ENCODE assay signal across 24 cellular contexts in the genomic region with DNA sequence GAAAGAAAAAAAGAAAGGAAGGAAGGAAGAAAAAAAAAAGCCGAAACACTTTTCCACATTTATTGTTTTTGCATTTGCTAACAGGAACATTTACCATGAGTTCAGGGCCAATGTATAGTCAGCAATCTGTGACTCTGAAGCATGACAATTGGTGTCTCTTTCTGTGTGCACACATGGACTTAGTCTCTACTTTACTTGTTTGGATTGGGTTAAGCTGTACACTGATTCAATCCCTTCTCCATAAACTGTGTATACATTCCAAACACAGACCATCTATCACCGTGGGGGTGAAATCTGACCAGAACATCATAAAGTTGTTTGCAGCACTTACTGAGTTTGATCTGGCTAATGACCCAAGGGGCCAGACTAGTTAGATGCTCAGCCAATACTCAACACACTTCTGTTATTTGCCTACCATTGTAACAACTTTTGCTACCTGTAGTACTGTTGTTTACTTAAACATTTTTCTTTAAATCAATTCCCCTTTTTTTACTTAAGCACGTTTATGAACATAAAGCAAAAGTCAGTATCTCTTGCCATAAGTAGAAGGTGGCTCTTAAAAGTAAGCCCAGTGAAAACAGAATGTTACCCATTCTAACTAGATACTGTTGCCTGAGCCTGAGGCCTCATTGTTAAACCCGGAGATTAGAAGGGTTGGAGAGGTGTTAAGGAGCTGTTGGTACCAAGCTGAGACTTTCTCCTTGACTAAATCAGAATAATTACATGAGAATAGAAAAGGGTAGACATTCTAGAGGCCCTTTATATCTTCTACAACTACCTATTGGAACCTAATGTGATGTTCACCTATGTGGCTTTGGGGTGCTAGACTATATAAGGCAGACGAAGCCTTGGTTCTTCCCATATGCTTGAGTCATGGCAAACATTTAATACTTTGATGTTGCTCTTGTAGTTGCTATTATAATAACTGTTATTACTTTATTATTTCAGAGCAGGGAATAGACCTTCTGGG. TPM values are rescaled to one million over a fixed set of nuclear protein-coding genes. Genes with fewer than 3 reads are reported as not detected.
DNase-seq lines count a peak whose midpoint lies in the region; ATAC-seq, FAIRE-seq and TF ChIP-seq lines count a peak whose summit lies in the region.
"Had no signal": no experiment of that assay in that cellular context is flagged by ENCODE, and none has a peak within 500 bp of the region (broad histone marks: within the 10 kb centered on the region; RNA-seq: fewer than 3 reads in every experiment).

No MANE protein-coding gene starts in this region.

- H2AFZ ChIP-seq in KMS-11 (ENCODE audit: low read depth), result no peak overlapping the region
- no peak overlapping the region for H2AFZ ChIP-seq in K562 (ENCODE audit: low read depth, low read length)

- H4K20me1 ChIP-seq in KMS-11 (ENCODE audit: insufficient read depth), result no peaks in the 10 kb centered on the region
- no peaks in the 10 kb centered on the region for H4K20me1 ChIP-seq in K562 (replicated peaks; ENCODE audit: control insufficient read depth, insufficient read depth, low read length)

- no peak overlapping the region for H3K4me3 ChIP-seq in KMS-11 (IDR thresholded peaks at IDR 0.05; ENCODE audit: insufficient read depth, low read depth, low read length)
- H3K4me3 ChIP-seq in K562, result no peak overlapping the region
- H3K4me3 ChIP-seq in mucosa of descending colon, result no peak overlapping the region
- H3K4me3 ChIP-seq: SJSA1 had no signal

- no peak for TF ChIP-seq POLR2A in GM12891 (IDR thresholded peaks at IDR 0.05; ENCODE audit: low read depth, low read length)
- TF ChIP-seq POLR2A in K562 (conservative IDR thresholded peaks at IDR 0.05), result no peak

- in situ Hi-C loops in K562 (cut with MboI), result no loop called here

- no peak for TF ChIP-seq CTCF in KMS-11 (conservative IDR thresholded peaks at IDR 0.05; ENCODE audit: low read depth, low read length)
- no peak for TF ChIP-seq CTCF in K562 (IDR thresholded peaks at IDR 0.05 in 2 of 3, conservative IDR thresholded peaks at IDR 0.05 in 1 of 3; ENCODE audit: insufficient read depth in 2 of 3, low read depth in 1 of 3, low read length in 3 of 3)
- TF ChIP-seq CTCF in mucosa of descending colon (IDR thresholded peaks at IDR 0.05), result no peak
- no peak for TF ChIP-seq CTCF in mesothelial cell of epicardium (IDR thresholded peaks at IDR 0.05; ENCODE audit: unreplicated experiment)

- no TSS peak for BruUV-seq in K562 (replicated peaks; lab: Mats Ljungman, UMichigan)

- WGBS in K562 (ENCODE audit: insufficient coverage, low coverage, missing lambda C conversion rate), result 0% methylated on average over 5 of the region's 5 CpGs

- H3K9me1 ChIP-seq in K562 (ENCODE audit: control insufficient read depth, insufficient read depth, low read length), result no peaks in the 10 kb centered on the region

- H3K27ac ChIP-seq in KMS-11 (no peak overlapping the region), K562 (ENCODE audit: extremely low read depth, low read depth, low read length) (no peak overlapping the region)
- H3K27ac ChIP-seq: SJSA1 had no signal

- H3K27ac Mint-ChIP-seq in mesothelial cell of epicardium, result no peak overlapping the region
- H3K27ac Mint-ChIP-seq: CD8-positive, alpha-beta memory T cell; HFFc6; T-helper 1 cell treated with Interleukin-12 subunit alpha and Interleukin-12 subunit beta and Interleukin-4 antibody, amounts not matched to agents 30 μg/mL and 1 μg/mL, for 36 hours had no signal

- no peak overlapping the region for H3K4me3 Mint-ChIP-seq in mesothelial cell of epicardium
- H3K4me3 Mint-ChIP-seq: CD8-positive, alpha-beta memory T cell; HFFc6; T-helper 1 cell treated with Interleukin-12 subunit alpha and Interleukin-12 subunit beta and Interleukin-4 antibody, amounts not matched to agents 30 μg/mL and 1 μg/mL, for 36 hours had no signal

- FAIRE-seq in GM12891 (lab: Jason Lieb, UNC) (peak; percentile 5), K562 (lab: Jason Lieb, UNC) (no peak)
- FAIRE-seq: G401.6 had no signal

- CTCF ChIA-PET in K562 (lab: Yijun Ruan, JAX; ENCODE audit: low intra/inter-chr PET ratio), result no interaction called here

- H3K9ac ChIP-seq in KMS-11 (no peak overlapping the region), K562 (ENCODE audit: insufficient read depth in 1 of 2, low read depth in 2 of 2, low read length in 2 of 2) (no peak overlapping the region)

- H3K4me1 ChIP-seq in KMS-11 (ENCODE audit: low read depth, poor library complexity, severe bottlenecking) (peaks cover 48% of the 10 kb centered on the region), K562 (replicated peaks in 1 of 2; ENCODE audit: control insufficient read depth in 2 of 2, insufficient read depth in 2 of 2, low read length in 2 of 2) (peaks cover 0 to 4% of the 10 kb centered on the region in 2 experiments; a peak in 1 of 5 replicates), mucosa of descending colon (ENCODE audit: low read depth) (peaks cover 7% of the 10 kb centered on the region)
- H3K4me1 ChIP-seq: SJSA1 had no signal

- intact Hi-C loops in K562 (cut with micrococcal nuclease) (no loop called here), mucosa of descending colon (cut with DNase I, micrococcal nuclease) (no loop called here)

- H3K27me3 ChIP-seq in KMS-11 (ENCODE audit: insufficient read depth, low read depth) (no peaks in the 10 kb centered on the region), K562 (ENCODE audit: control insufficient read depth in 2 of 2, insufficient read depth in 2 of 2, low read length in 2 of 2) (peaks cover 10 to 27% of the 10 kb centered on the region in 2 experiments; a peak in 4 of 5 replicates)
- H3K27me3 ChIP-seq: SJSA1 had no signal

- no peaks in the 10 kb centered on the region for H3K36me3 ChIP-seq in KMS-11 (ENCODE audit: insufficient read depth)
- no peaks in the 10 kb centered on the region for H3K36me3 ChIP-seq in K562 (ENCODE audit: control insufficient read depth, insufficient read depth, low read length)
- H3K36me3 ChIP-seq in mucosa of descending colon (ENCODE audit: low read depth), result no peaks in the 10 kb centered on the region
- H3K36me3 ChIP-seq: SJSA1 had no signal

- peaks cover 3% of the 10 kb centered on the region for H3K9me3 Mint-ChIP-seq in mesothelial cell of epicardium
- H3K9me3 Mint-ChIP-seq: HFFc6; T-helper 1 cell treated with Interleukin-12 subunit alpha and Interleukin-12 subunit beta and Interleukin-4 antibody, amounts not matched to agents 30 μg/mL and 1 μg/mL, for 36 hours had no signal

- H3K4me2 ChIP-seq in KMS-11, result peak overlapping the region; percentile 0; the same call in 1 of the 2 replicates
- H3K4me2 ChIP-seq in K562 (ENCODE audit: insufficient read depth, low read length), result no peak overlapping the region

- H3K79me2 ChIP-seq in KMS-11 (ENCODE audit: insufficient read depth, low read depth), result no peaks in the 10 kb centered on the region
- H3K79me2 ChIP-seq in K562 (ENCODE audit: control insufficient read depth, insufficient read depth, low read length), result no peaks in the 10 kb centered on the region

- H3K4me1 Mint-ChIP-seq in mesothelial cell of epicardium, result no peaks in the 10 kb centered on the region
- H3K4me1 Mint-ChIP-seq: CD8-positive, alpha-beta memory T cell had no signal

- ATAC-seq in K562 (no peak), mucosa of descending colon (peak; percentile 49), GM19351 (IDR thresholded peaks at IDR 0.05; ENCODE audit: unreplicated experiment) (no peak)
- ATAC-seq: Panc1 had no signal

- no peak for TF ChIP-seq RAD21 in K562 (CRISPR knock-in tag; conservative IDR thresholded peaks at IDR 0.05 in 1 of 2, IDR thresholded peaks at IDR 0.05 in 1 of 2)

- TF ChIP-seq EP300 in K562 (IDR thresholded peaks at IDR 0.05; ENCODE audit: low read length), result no peak

- DNase-seq in GM12891 (ENCODE audit: insufficient read length, low spot score) (no peak), K562 (ENCODE audit: extremely low read depth in 1 of 4, low spot score in 3 of 4) (no peak), mucosa of descending colon (no peak), NCI-H1048 (lab: John Stamatoyannopoulos, UW) (no peak), NCI-H2196 (lab: John Stamatoyannopoulos, UW; ENCODE audit: unreplicated experiment) (no peak), mesothelial cell of epicardium (ENCODE audit: low spot score in 2 of 2, unreplicated experiment in 2 of 2) (no peak)
- DNase-seq: C1 segment of cervical spinal cord; CD8-positive, alpha-beta memory T cell; DND-41; HFFc6; Karpas-422; MM.1S; NCI-H1092 treated with DMSO at 0.1 percent for 48 hours; NCI-H1694; NCI-H2081 treated with DMSO at 0.1 percent for 48 hours; NCI-H2227 treated with DMSO at 0.1 percent for 48 hours; NCI-H524 had no signal

- POLR2A ChIA-PET in K562 (lab: Yijun Ruan, JAX), result no interaction called here

- H3K9me3 ChIP-seq in K562 (replicated peaks; ENCODE audit: control insufficient read depth, insufficient read depth, low read depth, low read length) (no peaks in the 10 kb centered on the region), mucosa of descending colon (no peaks in the 10 kb centered on the region)
- H3K9me3 ChIP-seq: SJSA1 had no signal

- peaks cover 30% of the 10 kb centered on the region for H3K27me3 Mint-ChIP-seq in mesothelial cell of epicardium (ENCODE audit: low read depth)

- no peaks in the 10 kb centered on the region for H3K36me3 Mint-ChIP-seq in mesothelial cell of epicardium
- H3K36me3 Mint-ChIP-seq: CD8-positive, alpha-beta memory T cell had no signal

TF ChIP-seq in GM12891, 5 proteins besides CTCF, POLR2A, EP300 and RAD21 (continues in another document):
- TF ChIP-seq POLR2AphosphoS5 (IDR thresholded peaks at IDR 0.05; ENCODE audit: low read depth, low read length), result no peak

RNA-seq across cellular contexts. Expression of a gene that starts 41.8 kb away (rescaled TPM):
- polyA plus RNA-seq in GM12891 (2012; ENCODE audit: low read depth, missing spikeins), result 0.06 TPM
- not detected in 2 replicates for total RNA-seq in K562 (2011; cell fraction: chromatin; rRNA removed; ENCODE audit: low replicate concordance)
- not detected in 2 replicates for total RNA-seq in K562 (2011; cell fraction: nucleolus; rRNA removed)
- not detected in 2 replicates for total RNA-seq in K562 (2011; cell fraction: nucleoplasm; rRNA removed)
- total RNA-seq in K562 (2014; rRNA removed) (not detected in 2 replicates), K562 (2014; rRNA removed; fragmentation: Illumina TruSeq; extraction: Trizol) (not detected in 2 replicates), K562 (2015; rRNA removed; fragmentation: Illumina TruSeq; extraction: Trizol) (not detected in 2 replicates), K562 (2021) (not detected in 2 replicates), mucosa of descending colon (100 to 1,000 TPM; 164 to 452 (median 204) TPM), mesothelial cell of epicardium (not detected in 3 replicates)
- polyA plus RNA-seq in K562 (2011; rRNA removed) (not detected in 2 replicates), K562 (2014; fragmentation: Illumina TruSeq; extraction: Trizol) (not detected in 2 replicates), K562 (2014; fragmentation: Nextera tagmentation; extraction: Ambion mirVana) (not detected), K562 (2014; rRNA removed) (not detected in 2 replicates)
- polyA plus RNA-seq in K562 (2011; cell fraction: cytosol; rRNA removed), result not detected in 2 replicates
- not detected in 2 replicates for polyA plus RNA-seq in K562 (2011; cell fraction: nucleus; rRNA removed)
- not detected in 2 replicates for polyA plus RNA-seq in K562 (2012)
- polyA minus RNA-seq in K562 (2011; rRNA and poly(A)+ RNA removed), result not detected in 2 replicates
- polyA minus RNA-seq in K562 (2011; cell fraction: cytosol; rRNA and poly(A)+ RNA removed), result not detected in 2 replicates
- polyA minus RNA-seq in K562 (2011; cell fraction: nucleus; rRNA and poly(A)+ RNA removed), result not detected in 2 replicates
- total RNA-seq: CD8-positive, alpha-beta memory T cell; H4; HFFc6; SJSA1 had no signal
- polyA plus RNA-seq: CD8-positive, alpha-beta memory T cell had no signal

Comparison
In these comparisons a context has a peak if more than half of its experiments do, and no peak if none do; other contexts are left out.
1. RNA of a gene that starts 41.8 kb away (total RNA-seq): 164 to 452 TPM in mucosa of descending colon; not detected in K562 and not detected in mesothelial cell of epicardium; every median in the first group is over 100 times any median in the second.